ENCODE assay signal across 17 cellular contexts in genomic region chr19:21335721-21336120, GRCh38. TPM values are rescaled to one million over a fixed set of nuclear protein-coding genes. Genes with fewer than 3 reads are reported as not detected.
DNase-seq lines count a peak whose midpoint lies in the region; ATAC-seq and TF ChIP-seq lines count a peak whose summit lies in the region.
"Had no signal": no experiment of that assay in that cellular context is flagged by ENCODE, and none has a peak within 500 bp of the region (broad histone marks: within the 10 kb centered on the region; RNA-seq: fewer than 3 reads in every experiment).

No MANE protein-coding gene starts in this region.

- no peak overlapping the region for H3T11ph ChIP-seq in H9 (ENCODE audit: low read length)

- DNase-seq in DND-41, result no peak
- DNase-seq in H9, result no peak
- DNase-seq in OCI-LY7 (ENCODE audit: low spot score), result peak; percentile 17
- no peak for DNase-seq in foreskin keratinocyte
- no peak for DNase-seq in activated CD4-positive, alpha-beta T cell treated with anti-CD3 and anti-CD28 coated beads, Interleukin-2, amount 50 U/mL, for 4 hours
- no peak for DNase-seq in activated naive CD4-positive, alpha-beta T cell treated with anti-CD3 and anti-CD28 coated beads, Interleukin-2, amount 10 ng/mL, durations not matched to agents 7 days and 5 days
- DNase-seq: DMS153, GOT3, HFFc6, IMR-90, NCI-H1417 treated with DMSO at 0.1 percent for 48 hours, NCI-H1930, NCI-H510A, NCI-H82 had no signal

- H3K27me3 Mint-ChIP-seq in H9 (ENCODE audit: low read depth), result no peaks in the 10 kb centered on the region; the same call in 1 of the 2 replicates
- no peaks in the 10 kb centered on the region for H3K27me3 Mint-ChIP-seq in activated naive CD4-positive, alpha-beta T cell treated with anti-CD3 and anti-CD28 coated beads, Interleukin-2, amount 10 ng/mL, durations not matched to agents 7 days and 5 days

- no peak overlapping the region for H3K4me3 ChIP-seq in DND-41 (ENCODE audit: low read depth in 1 of 2, low read length in 2 of 2)
- no peak overlapping the region for H3K4me3 ChIP-seq in OCI-LY7 (ENCODE audit: low read depth, low read length, poor library complexity, severe bottlenecking)

- CTCF ChIA-PET in OCI-LY7 (lab: Charles Lee; ENCODE audit: unreplicated experiment), result no interaction called here
- CTCF ChIA-PET in activated naive CD4-positive, alpha-beta T cell treated with anti-CD3 and anti-CD28 coated beads, Interleukin-2, amount 10 ng/mL, durations not matched to agents 7 days and 5 days (lab: Charles Lee), result no interaction called here

- no peak overlapping the region for H3K4me3 Mint-ChIP-seq in H9
- H3K4me3 Mint-ChIP-seq in activated naive CD4-positive, alpha-beta T cell treated with anti-CD3 and anti-CD28 coated beads, Interleukin-2, amount 10 ng/mL, durations not matched to agents 7 days and 5 days, result no peak overlapping the region
- H3K4me3 Mint-ChIP-seq: CD14-positive monocyte, HFFc6 had no signal

- peaks cover 65 to 72% of the 10 kb centered on the region in 2 experiments for H3K9me3 Mint-ChIP-seq in H9
- peaks cover 44% of the 10 kb centered on the region for H3K9me3 Mint-ChIP-seq in activated naive CD4-positive, alpha-beta T cell treated with anti-CD3 and anti-CD28 coated beads, Interleukin-2, amount 10 ng/mL, durations not matched to agents 7 days and 5 days

- no peak overlapping the region for H4K8ac ChIP-seq in H9 (replicated peaks; ENCODE audit: insufficient read length, low read depth, low read length)

- no peak overlapping the region for H3K27ac ChIP-seq in DND-41 (ENCODE audit: low read length)
- H3K27ac ChIP-seq in H9 (ENCODE audit: insufficient read length, low read depth, low read length), result no peak overlapping the region
- no peak overlapping the region for H3K27ac ChIP-seq in OCI-LY7 (ENCODE audit: low read depth, low read length, poor library complexity, severe bottlenecking)
- H3K27ac ChIP-seq in foreskin keratinocyte, result no peak overlapping the region

- H3K4me2 ChIP-seq in DND-41 (ENCODE audit: insufficient read depth, low read length), result no peak overlapping the region
- no peak overlapping the region for H3K4me2 ChIP-seq in H9 (ENCODE audit: insufficient read depth, insufficient read length, low read length)
- H3K4me2 ChIP-seq in OCI-LY7 (ENCODE audit: low read length), result no peak overlapping the region

- TF ChIP-seq CTCF in DND-41 (IDR thresholded peaks at IDR 0.05; ENCODE audit: borderline replicate concordance, extremely low read depth, low read length, poor library complexity, severe bottlenecking) (peak; percentile 40), H9 (conservative IDR thresholded peaks at IDR 0.05) (0 out of 3 replicates have a peak, but pooled peaks have one; percentile 8), OCI-LY7 (conservative IDR thresholded peaks at IDR 0.05; ENCODE audit: low read length) (no peak), foreskin keratinocyte (conservative IDR thresholded peaks at IDR 0.05) (peak; percentile 15)

- no peaks in the 10 kb centered on the region for H3K9me2 ChIP-seq in OCI-LY7 (ENCODE audit: insufficient read depth, low read length)

- no peak overlapping the region for H3K23ac ChIP-seq in H9 (ENCODE audit: insufficient read length, low read depth, low read length)

- BruUV-seq in OCI-LY7 (replicated peaks; lab: Mats Ljungman, UMichigan), result no TSS peak

- no peaks in the 10 kb centered on the region for H3K79me1 ChIP-seq in H9 (ENCODE audit: insufficient read depth, low read depth, low read length, poor library complexity, severe bottlenecking)

- H3K23me2 ChIP-seq in H9 (ENCODE audit: insufficient read length, low read depth, low read length, poor library complexity, severe bottlenecking), result no peaks in the 10 kb centered on the region

- no peak overlapping the region for H2AK5ac ChIP-seq in H9 (ENCODE audit: insufficient read length, low read length)

- no peaks in the 10 kb centered on the region for H3K4me1 Mint-ChIP-seq in H9
- no peaks in the 10 kb centered on the region for H3K4me1 Mint-ChIP-seq in activated naive CD4-positive, alpha-beta T cell treated with anti-CD3 and anti-CD28 coated beads, Interleukin-2, amount 10 ng/mL, durations not matched to agents 7 days and 5 days
- H3K4me1 Mint-ChIP-seq: CD14-positive monocyte had no signal

- no peaks in the 10 kb centered on the region for H4K20me1 ChIP-seq in DND-41 (ENCODE audit: insufficient read depth, low read length)
- H4K20me1 ChIP-seq in H9 (ENCODE audit: control insufficient read depth, insufficient read depth, insufficient read length), result no peaks in the 10 kb centered on the region
- H4K20me1 ChIP-seq in OCI-LY7 (ENCODE audit: insufficient read depth, low read length), result no peaks in the 10 kb centered on the region

- H3K27ac Mint-ChIP-seq in H9, result no peak overlapping the region
- no peak overlapping the region for H3K27ac Mint-ChIP-seq in activated naive CD4-positive, alpha-beta T cell treated with anti-CD3 and anti-CD28 coated beads, Interleukin-2, amount 10 ng/mL, durations not matched to agents 7 days and 5 days
- H3K27ac Mint-ChIP-seq: CD14-positive monocyte, HFFc6 had no signal

- H4K91ac ChIP-seq in H9 (ENCODE audit: insufficient read length, low read depth, low read length), result no peak overlapping the region

- H3K9ac ChIP-seq in DND-41 (ENCODE audit: low read depth, low read length) (no peak overlapping the region), H9 (ENCODE audit: extremely low read depth, insufficient read length, low read length) (no peak overlapping the region)

- ATAC-seq in DND-41 (ENCODE audit: insufficient read depth, low read depth) (no peak), foreskin keratinocyte (no peak), HG03565 (IDR thresholded peaks at IDR 0.05; ENCODE audit: unreplicated experiment) (no peak), GM21619 (IDR thresholded peaks at IDR 0.05; ENCODE audit: unreplicated experiment) (no peak)

- H3K36me3 Mint-ChIP-seq in H9 (ENCODE audit: insufficient read depth in 1 of 3, low read depth in 3 of 3), result peaks cover 10 to 25% (median 24%) of the 10 kb centered on the region in 3 experiments
- no peaks in the 10 kb centered on the region for H3K36me3 Mint-ChIP-seq in activated naive CD4-positive, alpha-beta T cell treated with anti-CD3 and anti-CD28 coated beads, Interleukin-2, amount 10 ng/mL, durations not matched to agents 7 days and 5 days
- H3K36me3 Mint-ChIP-seq: CD14-positive monocyte had no signal

- H3K36me3 ChIP-seq in DND-41 (ENCODE audit: insufficient read depth, low read length) (no peaks in the 10 kb centered on the region), OCI-LY7 (ENCODE audit: insufficient read depth, low read length) (no peaks in the 10 kb centered on the region)

- intact Hi-C loops in OCI-LY7 (cut with micrococcal nuclease; ENCODE audit: unreplicated experiment), result no loop called here

- H3K4ac ChIP-seq in H9 (ENCODE audit: low read depth, low read length), result no peak overlapping the region

- H3K79me2 ChIP-seq in DND-41 (ENCODE audit: insufficient read depth, low read length) (no peaks in the 10 kb centered on the region), H9 (ENCODE audit: insufficient read depth, low read length) (no peaks in the 10 kb centered on the region), OCI-LY7 (ENCODE audit: insufficient read depth, low read depth, low read length) (no peaks in the 10 kb centered on the region)

- no peak overlapping the region for H2BK15ac ChIP-seq in H9 (ENCODE audit: low read depth, low read length)

- no CpG with 5 or more reads among the region's 2 CpGs for WGBS in H9 (ENCODE audit: extremely low coverage, insufficient read length, low lambda C conversion rate)

- no peak overlapping the region for H2BK120ac ChIP-seq in H9 (ENCODE audit: low read depth, low read length, poor library complexity, severe bottlenecking)

- no peak overlapping the region for H3K56ac ChIP-seq in H9 (ENCODE audit: insufficient read length, low read depth, low read length)

- no peak overlapping the region for H2BK12ac ChIP-seq in H9 (ENCODE audit: insufficient read length, low read depth, low read length)

- no peak overlapping the region for H3K14ac ChIP-seq in H9 (ENCODE audit: insufficient read depth, low read length)

- H3K18ac ChIP-seq in H9 (ENCODE audit: insufficient read length, low read depth, low read length), result no peak overlapping the region

- no peak overlapping the region for H2BK5ac ChIP-seq in H9 (ENCODE audit: insufficient read length, low read length)

- POLR2A ChIA-PET in OCI-LY7 (lab: Charles Lee), result no interaction called here

- H2BK20ac ChIP-seq in H9 (ENCODE audit: low read depth, low read length, poor library complexity, severe bottlenecking), result no peak overlapping the region

- H3K4me1 ChIP-seq in DND-41 (ENCODE audit: insufficient read depth, low read length), result no peaks in the 10 kb centered on the region
- H3K4me1 ChIP-seq in H9 (ENCODE audit: insufficient read depth, low read length), result no peaks in the 10 kb centered on the region
- H3K4me1 ChIP-seq in OCI-LY7 (ENCODE audit: insufficient read depth, low read length, poor library complexity, severe bottlenecking), result no peaks in the 10 kb centered on the region
- H3K4me1 ChIP-seq in foreskin keratinocyte, result no peaks in the 10 kb centered on the region

- no peaks in the 10 kb centered on the region for H3K27me3 ChIP-seq in DND-41 (ENCODE audit: insufficient read depth, low read length, poor library complexity)
- no peaks in the 10 kb centered on the region for H3K27me3 ChIP-seq in H9 (ENCODE audit: insufficient read depth, low read length)
- no peaks in the 10 kb centered on the region for H3K27me3 ChIP-seq in foreskin keratinocyte

- H3K9me3 ChIP-seq in DND-41 (ENCODE audit: insufficient read depth, low read length, severe bottlenecking) (peaks cover 45% of the 10 kb centered on the region), H9 (ENCODE audit: control insufficient read depth, low read depth, low read length) (peaks cover 19% of the 10 kb centered on the region), OCI-LY7 (ENCODE audit: low read length) (peaks cover 47% of the 10 kb centered on the region)

- no peak overlapping the region for H4K5ac ChIP-seq in H9 (ENCODE audit: insufficient read length, low read depth, low read length)

- H2AFZ ChIP-seq in DND-41 (ENCODE audit: low read depth, low read length), result no peak overlapping the region
- no peak overlapping the region for H2AFZ ChIP-seq in H9 (ENCODE audit: low read length)
- H2AFZ ChIP-seq in OCI-LY7 (ENCODE audit: low read length), result no peak overlapping the region

RNA-seq across cellular contexts. Expression of gene ZNF708, which starts 6.5 kb away (rescaled TPM):
- total RNA-seq in H9 (2021), result 34.2 and 34.4 TPM in 2 replicates
- total RNA-seq in OCI-LY7 (2014; rRNA removed; shearing (Covaris generic)), result 26.5 and 38.2 TPM in 2 replicates
- total RNA-seq in OCI-LY7 (2022), result 19.3 and 21.7 TPM in 2 replicates
- total RNA-seq in foreskin keratinocyte, result 3.2 and 4.1 TPM in 2 replicates
- 0.56 and 0.67 TPM in 2 replicates for polyA plus RNA-seq in foreskin keratinocyte

RNA-seq across cellular contexts. Expression of gene ZNF738, which starts 23.1 kb away (rescaled TPM):
- total RNA-seq in H9 (2021), result 63.2 and 63.3 TPM in 2 replicates
- 57.0 and 85.0 TPM in 2 replicates for total RNA-seq in OCI-LY7 (2014; rRNA removed; shearing (Covaris generic))
- total RNA-seq in OCI-LY7 (2022), result 47.9 and 50.9 TPM in 2 replicates
- 6.5 TPM in 2 replicates for total RNA-seq in foreskin keratinocyte
- 4.8 TPM in 2 replicates for polyA plus RNA-seq in foreskin keratinocyte
